ENCODE assay signal across 17 cellular contexts in the genomic region with DNA sequence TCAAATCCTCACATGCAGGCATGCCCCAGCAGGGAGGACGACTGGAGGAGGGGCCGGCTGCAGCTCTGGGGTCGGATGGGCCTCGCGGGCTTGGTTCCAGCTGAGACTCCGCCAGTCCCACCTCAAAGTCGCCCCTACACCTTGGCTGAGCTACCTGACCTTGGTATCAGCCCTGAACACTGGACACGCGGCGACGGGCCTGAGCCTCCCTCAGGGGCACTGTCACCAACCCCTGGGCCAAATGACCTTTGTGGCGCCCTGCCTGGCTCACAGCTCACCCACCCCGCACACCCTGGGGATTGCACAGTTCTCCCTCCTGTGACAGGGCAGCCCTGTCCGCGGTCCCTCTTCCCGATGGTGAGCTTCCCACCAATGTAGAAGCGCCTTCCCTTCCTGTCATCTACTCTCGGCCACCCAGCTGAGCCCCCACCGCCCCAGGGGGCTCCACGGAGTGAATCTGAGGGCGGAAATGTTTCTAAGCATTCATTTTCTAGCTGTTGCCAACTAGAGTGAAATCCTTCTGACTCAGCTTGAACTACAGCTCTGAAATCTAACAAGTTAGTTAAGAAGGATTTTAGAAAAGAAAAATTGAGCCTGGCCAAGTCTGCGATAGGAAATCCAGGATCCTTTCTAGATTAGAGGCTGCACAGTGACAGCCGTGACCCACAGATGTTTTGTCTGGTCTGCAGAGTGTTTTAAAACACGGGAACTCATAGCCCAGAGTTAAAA.
A peak's percentile ranks its signal among the peaks of the same experiment; 100 is the strongest.
DNase-seq lines count a peak whose midpoint lies in the region; ATAC-seq and TF ChIP-seq lines count a peak whose summit lies in the region.
"Had no signal": no experiment of that assay in that cellular context is flagged by ENCODE, and none has a peak within 500 bp of the region (broad histone marks: within the 10 kb centered on the region; RNA-seq: fewer than 3 reads in every experiment).

No MANE protein-coding gene starts in this region.

- DNase-seq in breast epithelium (ENCODE audit: low spot score in 2 of 2) (no peak), MCF 10A (ENCODE audit: unreplicated experiment) (no peak), thyroid gland (no peak), DMS 273 (lab: John Stamatoyannopoulos, UW; ENCODE audit: unreplicated experiment) (no peak), AG20443 (ENCODE audit: low spot score) (no peak)
- DNase-seq: activated CD8-positive, alpha-beta T cell treated with anti-CD3 and anti-CD28 coated beads, Interleukin-2, amount 10 ng/mL, durations not matched to agents 7 days and 5 days; activated T-cell treated with anti-CD3 and anti-CD28 coated beads, Interleukin-2, amount 50 U/mL, for 72 hours; CD4-positive, alpha-beta memory T cell; cerebellar nuclear complex; NCI-H748 treated with DMSO at 0.1 percent for 48 hours; upper lobe of left lung had no signal

- ATAC-seq in GM19467 (IDR thresholded peaks at IDR 0.05; ENCODE audit: unreplicated experiment): no peak
- ATAC-seq: activated CD8-positive, alpha-beta T cell treated with anti-CD3 and anti-CD28 coated beads, Interleukin-2, amount 10 ng/mL, durations not matched to agents 7 days and 5 days; activated T-cell treated with anti-CD3 and anti-CD28 coated beads, Interleukin-2, amount 50 U/mL, for 72 hours; Panc1 had no signal

- peak overlapping the region; percentile 72 to 78 for H3K27ac ChIP-seq in breast epithelium
- H3K27ac ChIP-seq in esophagus (ENCODE audit: low read depth in 2 of 2, low read length in 1 of 2): peak overlapping the region; percentile 12 to 19
- no peak overlapping the region for H3K27ac ChIP-seq in muscle layer of colon (ENCODE audit: low read depth, low read length)
- peak overlapping the region; percentile 18 to 78 (median 72) for H3K27ac ChIP-seq in thyroid gland
- H3K27ac ChIP-seq: 22Rv1 had no signal

- H3K27ac Mint-ChIP-seq in MCF 10A (ENCODE audit: low read depth, unreplicated experiment): no peak overlapping the region
- H3K27ac Mint-ChIP-seq: activated CD8-positive, alpha-beta T cell treated with anti-CD3 and anti-CD28 coated beads, Interleukin-2, amount 10 ng/mL, durations not matched to agents 7 days and 5 days; activated T-cell treated with anti-CD3 and anti-CD28 coated beads, Interleukin-2, amount 50 U/mL, for 72 hours; CD4-positive, alpha-beta memory T cell; memory B cell had no signal

- no peaks in the 10 kb centered on the region for H3K9me3 Mint-ChIP-seq in MCF 10A (ENCODE audit: unreplicated experiment)
- H3K9me3 Mint-ChIP-seq: activated T-cell treated with anti-CD3 and anti-CD28 coated beads, Interleukin-2, amount 50 U/mL, for 72 hours had no signal

- WGBS in esophagus, 2 donors: 62 to 64% methylated on average over 24 of the region's 24 CpGs
- WGBS in thyroid gland, 2 donors: 64 to 65% methylated on average over 19 of the region's 24 CpGs

- H3K4me3 Mint-ChIP-seq in MCF 10A (ENCODE audit: unreplicated experiment): no peak overlapping the region
- H3K4me3 Mint-ChIP-seq: activated CD8-positive, alpha-beta T cell treated with anti-CD3 and anti-CD28 coated beads, Interleukin-2, amount 10 ng/mL, durations not matched to agents 7 days and 5 days; activated T-cell treated with anti-CD3 and anti-CD28 coated beads, Interleukin-2, amount 50 U/mL, for 72 hours; CD4-positive, alpha-beta memory T cell; memory B cell had no signal

- H3K36me3 Mint-ChIP-seq in MCF 10A (ENCODE audit: insufficient read depth, unreplicated experiment): no peaks in the 10 kb centered on the region
- H3K36me3 Mint-ChIP-seq: CD4-positive, alpha-beta memory T cell; memory B cell had no signal

- peaks cover 7% of the 10 kb centered on the region for H3K4me1 Mint-ChIP-seq in MCF 10A (ENCODE audit: insufficient read depth, unreplicated experiment)
- H3K4me1 Mint-ChIP-seq: CD4-positive, alpha-beta memory T cell; memory B cell had no signal

- H3K4me1 ChIP-seq in breast epithelium: peaks cover 0 to 10% of the 10 kb centered on the region in 2 donors
- peaks cover 0 to 3% of the 10 kb centered on the region in 2 donors for H3K4me1 ChIP-seq in esophagus (ENCODE audit: control insufficient read depth in 2 of 2, insufficient read depth in 2 of 2, low read length in 1 of 2)
- H3K4me1 ChIP-seq in muscle layer of colon (ENCODE audit: insufficient read depth, low read length): peaks cover 8% of the 10 kb centered on the region
- peaks cover 8 to 10% of the 10 kb centered on the region in 2 donors for H3K4me1 ChIP-seq in thyroid gland

- no peaks in the 10 kb centered on the region for H3K36me3 ChIP-seq in breast epithelium
- H3K36me3 ChIP-seq in esophagus (ENCODE audit: control insufficient read depth in 2 of 2, insufficient read depth in 2 of 2, low read length in 1 of 2): no peaks in the 10 kb centered on the region
- no peaks in the 10 kb centered on the region for H3K36me3 ChIP-seq in muscle layer of colon (ENCODE audit: insufficient read depth, low read length)
- no peaks in the 10 kb centered on the region for H3K36me3 ChIP-seq in thyroid gland
- H3K36me3 ChIP-seq: upper lobe of left lung had no signal

- TF ChIP-seq CTCF in breast epithelium (IDR thresholded peaks at IDR 0.05) (no peak), MCF 10A (IDR thresholded peaks at IDR 0.05; ENCODE audit: unreplicated experiment) (no peak), thyroid gland (IDR thresholded peaks at IDR 0.05) (no peak)

- no peaks in the 10 kb centered on the region for H3K27me3 ChIP-seq in breast epithelium
- no peaks in the 10 kb centered on the region for H3K27me3 ChIP-seq in esophagus (ENCODE audit: control insufficient read depth in 1 of 2, insufficient read depth in 2 of 2, low read length in 2 of 2)
- H3K27me3 ChIP-seq in muscle layer of colon (ENCODE audit: control insufficient read depth in 1 of 2, insufficient read depth in 2 of 2, low read length in 2 of 2): no peaks in the 10 kb centered on the region
- no peaks in the 10 kb centered on the region for H3K27me3 ChIP-seq in thyroid gland
- H3K27me3 ChIP-seq: upper lobe of left lung had no signal

- no peak for TF ChIP-seq POLR2A in breast epithelium (IDR thresholded peaks at IDR 0.05)
- TF ChIP-seq POLR2A in thyroid gland (IDR thresholded peaks at IDR 0.05): no peak

- H3K4me3 ChIP-seq in breast epithelium (peak overlapping the region in 2 of 3 donors; percentile 29 to 55), esophagus (ENCODE audit: low read depth in 1 of 2, low read length in 2 of 2) (no peak overlapping the region), muscle layer of colon (ENCODE audit: low read depth in 1 of 2, low read length in 2 of 2) (peak overlapping the region; percentile 1 to 21), thyroid gland (replicated peaks in 1 of 3) (no peak overlapping the region)
- H3K4me3 ChIP-seq: upper lobe of left lung had no signal

- BruUV-seq in MCF 10A (replicated peaks; lab: Mats Ljungman, UMichigan): no TSS peak

- CTCF ChIA-PET in MCF 10A (lab: Yijun Ruan, JAX): interaction anchor here (0.7 kb wide), 1 partner anchor 35 kb away, joined by 3 read pairs; no protein-coding TSS in a partner anchor

- POLR2A ChIA-PET in MCF 10A (lab: Yijun Ruan, JAX): interaction anchor here (0.8 to 1.4 kb wide), 2 partner anchors 16 to 82 kb away, joined by 3 read pairs; no protein-coding TSS in a partner anchor

- intact Hi-C loops in breast epithelium (cut with DNase I; ENCODE audit: low total_unique reads) (no loop called here), MCF 10A (cut with micrococcal nuclease) (no loop called here), thyroid gland (cut with DNase I) (no loop called here)

- H3K27me3 Mint-ChIP-seq in MCF 10A (ENCODE audit: insufficient read depth, unreplicated experiment): peaks cover 49% of the 10 kb centered on the region

- H3K9me3 ChIP-seq in breast epithelium (peaks cover 0 to 4% of the 10 kb centered on the region in 2 donors), esophagus (ENCODE audit: control insufficient read depth in 2 of 2, insufficient read depth in 1 of 2, low read depth in 1 of 2, low read length in 1 of 2) (peaks cover 0 to 2% of the 10 kb centered on the region in 2 donors), muscle layer of colon (ENCODE audit: low read length) (no peaks in the 10 kb centered on the region), thyroid gland (no peaks in the 10 kb centered on the region)

- no peak overlapping the region for H3K9ac ChIP-seq in muscle layer of colon (ENCODE audit: low read length)

Comparison
In these comparisons a context has a peak if more than half of its experiments do, and no peak if none do; other contexts are left out.
1. H3K4me3 ChIP-seq: peak in breast epithelium (2 of 3) and muscle layer of colon (2 of 2); none in esophagus (0 of 2) and thyroid gland (0 of 3).